In the genomic region with DNA sequence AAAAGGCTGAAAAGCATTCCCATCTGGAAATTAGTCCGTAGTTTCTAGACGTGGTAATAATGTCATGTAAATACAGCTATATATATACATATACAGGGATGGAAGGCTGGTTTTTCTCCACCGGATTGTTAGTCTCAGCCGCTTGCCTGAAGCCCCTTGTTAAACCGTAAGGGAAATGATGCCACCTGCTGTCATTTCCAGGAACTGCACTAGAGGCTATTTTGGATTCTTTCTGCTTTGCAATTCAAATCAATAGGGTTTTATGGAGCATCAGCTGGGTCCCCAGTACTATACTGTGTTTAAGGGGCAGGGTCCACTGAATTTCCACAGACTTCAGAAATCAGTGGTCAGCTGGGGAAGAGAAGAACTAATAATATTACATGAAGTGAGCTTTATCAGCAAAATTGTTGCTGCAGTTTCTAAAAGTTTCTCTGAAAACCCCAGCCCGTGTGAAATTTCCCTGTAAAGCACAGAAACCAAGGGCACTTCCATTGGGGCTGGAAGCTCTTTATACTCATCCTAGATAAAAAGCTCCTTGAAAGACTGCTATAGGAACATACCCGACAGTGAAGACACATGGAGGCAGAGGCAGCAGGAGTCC, we compare ENCODE assay signal across 8 cellular contexts. TPM values are rescaled to one million over a fixed set of nuclear protein-coding genes. Genes with fewer than 3 reads are reported as not detected.
DNase-seq lines count a peak whose midpoint lies in the region; ATAC-seq and TF ChIP-seq lines count a peak whose summit lies in the region.

No MANE protein-coding gene starts in this region.

- no peaks in the 10 kb centered on the region for H3K9me3 ChIP-seq in thoracic aorta

- TF ChIP-seq CTCF in fibroblast of villous mesenchyme (IDR thresholded peaks at IDR 0.05; ENCODE audit: insufficient read depth, low read depth, low read length), result peak; percentile 93
- peak in 2 of 3 donors; percentile 53 to 81 for TF ChIP-seq CTCF in omental fat pad (IDR thresholded peaks at IDR 0.05)
- peak; percentile 93 for TF ChIP-seq CTCF in thoracic aorta (IDR thresholded peaks at IDR 0.05)

- no peak overlapping the region for H3K27ac ChIP-seq in thoracic aorta

- no peaks in the 10 kb centered on the region for H3K36me3 ChIP-seq in thoracic aorta

- no peaks in the 10 kb centered on the region for H3K27me3 ChIP-seq in thoracic aorta (replicated peaks; ENCODE audit: insufficient read depth)

- no peak overlapping the region for H3K4me3 ChIP-seq in fibroblast of villous mesenchyme (ENCODE audit: low read depth, low read length)
- no peak overlapping the region for H3K4me3 ChIP-seq in thoracic aorta

- peak; percentile 75 for DNase-seq in AG20443 (ENCODE audit: low spot score)
- peak; percentile 76 for DNase-seq in LHCN-M2 (ENCODE audit: low read depth)
- peak; percentile 67 for DNase-seq in RPMI7951 (ENCODE audit: low read depth)
- peak; percentile 63 to 65 for DNase-seq in activated T-helper 1 cell treated with anti-CD3 and anti-CD28 coated beads, Interleukin-2, amount 50 U/mL, for 16 hours (ENCODE audit: low read depth in 1 of 2, low spot score in 1 of 2)
- peak; percentile 84 for DNase-seq in fibroblast of villous mesenchyme (ENCODE audit: low read depth)
- DNase-seq in omental fat pad (ENCODE audit: low spot score), result peak; percentile 86
- DNase-seq in thoracic aorta (ENCODE audit: low spot score), result no peak

- peaks cover 3 to 36% of the 10 kb centered on the region in 2 donors for H3K4me1 ChIP-seq in thoracic aorta (ENCODE audit: control insufficient read depth in 1 of 2, low read depth in 2 of 2)

- peak; percentile 46 for ATAC-seq in GM19025 (IDR thresholded peaks at IDR 0.05; ENCODE audit: low read depth, unreplicated experiment)
- ATAC-seq in omental fat pad (ENCODE audit: low FRiP score), result peak; percentile 47
- peak; percentile 27 for ATAC-seq in thoracic aorta (ENCODE audit: insufficient number of reproducible peaks, low FRiP score, low read depth)

RNA-seq across cellular contexts. Expression of gene MPZL1, which starts 33.8 kb away (rescaled TPM):
- total RNA-seq in LHCN-M2 (2014; rRNA removed) (55.5 and 63.3 TPM in 2 replicates), fibroblast of villous mesenchyme (163 and 358 TPM in 2 replicates), omental fat pad (100 to 1,000 TPM; 102 to 116 (median 108) TPM), thoracic aorta (100 to 1,000 TPM in 1 of 2 donors, 10 to 100 TPM in 1; 92.6 to 108 TPM)
- 59.4 TPM for polyA plus RNA-seq in LHCN-M2 (2012)
- 48.0 and 59.1 TPM in 2 replicates for total RNA-seq in RPMI7951 (2014; rRNA removed; shearing (Covaris generic))

RNA-seq across cellular contexts. Expression of gene RCSD1, which starts 58.0 kb away (rescaled TPM):
- 42.7 and 81.9 TPM in 2 replicates for total RNA-seq in LHCN-M2 (2014; rRNA removed)
- polyA plus RNA-seq in LHCN-M2 (2012), result 28.3 TPM
- 0.12 and 0.59 TPM in 2 replicates for total RNA-seq in RPMI7951 (2014; rRNA removed; shearing (Covaris generic))
- 0.64 and 1.3 TPM in 2 replicates for total RNA-seq in fibroblast of villous mesenchyme
- total RNA-seq in omental fat pad, result 10 to 100 TPM; 11.3 to 37.5 (median 16.2) TPM
- total RNA-seq in thoracic aorta, result 10 to 100 TPM; 11.1 to 11.9 TPM
